ENCODE assay signal across 10 cellular contexts in the genomic region with DNA sequence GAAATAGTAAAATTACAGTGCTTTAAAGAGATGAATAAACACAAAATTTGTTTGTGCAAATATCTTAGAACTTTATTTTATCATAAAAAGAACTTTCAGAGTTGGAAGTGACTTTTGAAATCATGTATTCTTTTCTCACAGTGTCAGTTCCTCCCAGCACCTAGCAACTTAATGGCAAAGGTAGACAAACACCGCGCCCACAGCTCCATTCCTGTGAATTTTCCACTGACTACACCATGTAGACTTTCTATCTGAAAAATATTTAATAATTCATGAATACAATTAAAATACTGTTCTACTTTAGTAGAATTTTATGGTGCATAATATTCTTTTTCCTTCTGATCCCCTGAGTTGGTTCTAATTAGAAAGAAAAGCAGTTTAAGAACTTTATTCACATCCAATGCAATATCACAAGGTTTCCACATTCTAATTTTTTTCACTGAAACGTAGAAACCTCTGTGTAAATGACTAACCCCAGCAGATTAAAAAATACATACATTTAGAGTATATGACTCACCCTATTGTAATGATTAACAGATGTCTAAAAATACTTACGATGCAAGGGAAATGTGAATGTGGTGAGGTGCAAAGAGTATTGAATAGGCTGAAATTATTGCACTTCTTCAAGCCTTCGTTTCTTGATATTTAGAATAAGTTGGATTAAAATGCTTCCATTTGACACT.
DNase-seq lines count a peak whose midpoint lies in the region; ATAC-seq and TF ChIP-seq lines count a peak whose summit lies in the region.
"Had no signal": no experiment of that assay in that cellular context is flagged by ENCODE, and none has a peak within 500 bp of the region (broad histone marks: within the 10 kb centered on the region; RNA-seq: fewer than 3 reads in every experiment).

No MANE protein-coding gene starts in this region.

- ATAC-seq in GM19324 (IDR thresholded peaks at IDR 0.05; ENCODE audit: low FRiP score, unreplicated experiment), result peak; percentile 64
- peak; percentile 70 for ATAC-seq in HG02884 (IDR thresholded peaks at IDR 0.05; ENCODE audit: unreplicated experiment)
- peak; percentile 93 for ATAC-seq in PC-3
- no peak for ATAC-seq in left lobe of liver

- H3K79me2 ChIP-seq in PC-3 (ENCODE audit: low read length), result no peaks in the 10 kb centered on the region

- H3K4me3 ChIP-seq in PC-3 (ENCODE audit: low read length), result peak overlapping the region; percentile 9; the same call in 1 of the 2 replicates

- no peaks in the 10 kb centered on the region for H3K9me3 ChIP-seq in PC-3 (ENCODE audit: low read length)

- H3K36me3 ChIP-seq in PC-3 (ENCODE audit: low read depth, low read length), result no peaks in the 10 kb centered on the region

- H4K20me1 ChIP-seq in PC-3 (ENCODE audit: low read length), result no peaks in the 10 kb centered on the region

- TF ChIP-seq CTCF in PC-3 (conservative IDR thresholded peaks at IDR 0.05; ENCODE audit: low read depth, low read length), result no peak

- BruUV-seq in PC-3 (replicated peaks; lab: Mats Ljungman, UMichigan), result no TSS peak

- H3K4me1 ChIP-seq in PC-3 (ENCODE audit: insufficient read depth, low read length), result peaks cover 22% of the 10 kb centered on the region

- intact Hi-C loops in PC-3 (cut with micrococcal nuclease), result loop anchor here (2.0 kb wide), 1 partner anchor 56 kb away; no protein-coding TSS in a partner anchor

- CTCF ChIA-PET in PC-3 (lab: Charles Lee), result no interaction called here

- peak overlapping the region; percentile 42 for H3K27ac ChIP-seq in PC-3 (ENCODE audit: low read length)

- H3K4me2 ChIP-seq in PC-3 (ENCODE audit: low read length), result peak overlapping the region; percentile 56

- H3K9me2 ChIP-seq in PC-3 (replicated peaks; ENCODE audit: low read length), result no peaks in the 10 kb centered on the region

- H3K9ac ChIP-seq in PC-3 (ENCODE audit: low read length), result no peak overlapping the region

- H3F3A ChIP-seq in PC-3 (ENCODE audit: low read length, unreplicated experiment), result no peaks in the 10 kb centered on the region

- H2AFZ ChIP-seq in PC-3 (ENCODE audit: low read length), result no peak overlapping the region

- H3K27me3 ChIP-seq in PC-3 (ENCODE audit: low read length), result no peaks in the 10 kb centered on the region

- DNase-seq in PC-3, result peak; percentile 65
- peak; percentile 11 for DNase-seq in putamen (ENCODE audit: low spot score)
- no peak for DNase-seq in NK-92 (lab: John Stamatoyannopoulos, UW; ENCODE audit: unreplicated experiment)
- no peak for DNase-seq in left lobe of liver (ENCODE audit: low spot score)
- no peak for DNase-seq in effector CD8-positive, alpha-beta T cell (lab: John Stamatoyannopoulos, UW)
- no peak for DNase-seq in NCI-H226
- DNase-seq: activated CD4-positive, alpha-beta T cell treated with anti-CD3 and anti-CD28 coated beads, Interleukin-2, amount 10 ng/mL, durations not matched to agents 24 days and 14 days; NCI-H510A treated with DMSO at 0.1 percent for 48 hours had no signal

- POLR2A ChIA-PET in PC-3 (lab: Charles Lee; ENCODE audit: unreplicated experiment), result no interaction called here

Comparison
In these comparisons a context has a peak if more than half of its experiments do, and no peak if none do; other contexts are left out.
1. DNase-seq: peak in PC-3 (single experiment) and putamen (single experiment); none in NK-92 (single experiment), left lobe of liver (single experiment), effector CD8-positive, alpha-beta T cell (single experiment) and NCI-H226 (single experiment).